In genomic region chr13:73532582-73532981, GRCh38 we compare ENCODE assay signal across 16 cellular contexts.
DNase-seq lines count a peak whose midpoint lies in the region; ATAC-seq and TF ChIP-seq lines count a peak whose summit lies in the region.
"Had no signal": no experiment of that assay in that cellular context is flagged by ENCODE, and none has a peak within 500 bp of the region (broad histone marks: within the 10 kb centered on the region; RNA-seq: fewer than 3 reads in every experiment).

No MANE protein-coding gene starts in this region.

- H4K20me1 ChIP-seq in GM23338 (replicated peaks; ENCODE audit: insufficient read depth) (no peaks in the 10 kb centered on the region), hepatocyte (ENCODE audit: insufficient read depth, poor library complexity, severe bottlenecking) (no peaks in the 10 kb centered on the region)

- no peaks in the 10 kb centered on the region for H3K9me3 ChIP-seq in hepatocyte (ENCODE audit: low read depth)
- no peaks in the 10 kb centered on the region for H3K9me3 ChIP-seq in gastrocnemius medialis
- H3K9me3 ChIP-seq in suprapubic skin = no peaks in the 10 kb centered on the region
- no peaks in the 10 kb centered on the region for H3K9me3 ChIP-seq in esophagus muscularis mucosa
- H3K9me3 ChIP-seq: Caco-2 had no signal

- H3K27me3 Mint-ChIP-seq in GM23338 (ENCODE audit: insufficient read depth, low read depth, poor library complexity) = peaks cover 1% of the 10 kb centered on the region
- H3K27me3 Mint-ChIP-seq in activated CD4-positive, alpha-beta memory T cell treated with anti-CD3 and anti-CD28 coated beads for 36 hours = no peaks in the 10 kb centered on the region

- H3K4me2 ChIP-seq in GM23338 (no peak overlapping the region), hepatocyte (no peak overlapping the region)

- no peak overlapping the region for H3K27ac Mint-ChIP-seq in GM23338
- H3K27ac Mint-ChIP-seq in activated CD4-positive, alpha-beta memory T cell treated with anti-CD3 and anti-CD28 coated beads for 36 hours = no peak overlapping the region
- H3K27ac Mint-ChIP-seq: CD4-positive, CD25-positive, alpha-beta regulatory T cell; CD8-positive, alpha-beta T cell had no signal

- no peak overlapping the region for H3K4me3 Mint-ChIP-seq in GM23338
- no peak overlapping the region for H3K4me3 Mint-ChIP-seq in activated CD4-positive, alpha-beta memory T cell treated with anti-CD3 and anti-CD28 coated beads for 36 hours
- H3K4me3 Mint-ChIP-seq: CD4-positive, CD25-positive, alpha-beta regulatory T cell; CD8-positive, alpha-beta T cell had no signal

- POLR2A ChIA-PET in activated CD4-positive, alpha-beta memory T cell treated with anti-CD3 and anti-CD28 coated beads for 36 hours (lab: Charles Lee) = no interaction called here

- H3K27me3 ChIP-seq in GM23338 (ENCODE audit: insufficient read depth) (no peaks in the 10 kb centered on the region), hepatocyte (no peaks in the 10 kb centered on the region), gastrocnemius medialis (no peaks in the 10 kb centered on the region), suprapubic skin (no peaks in the 10 kb centered on the region), esophagus muscularis mucosa (no peaks in the 10 kb centered on the region)

- intact Hi-C loops in gastrocnemius medialis (cut with DNase I; ENCODE audit: low total_unique reads) (loop anchor here (5.0 kb wide), 1 partner anchor 65 kb away; no protein-coding TSS in a partner anchor), esophagus muscularis mucosa (cut with DNase I) (no loop called here)
- intact Hi-C loops in activated CD4-positive, alpha-beta memory T cell treated with anti-CD3 and anti-CD28 coated beads for 36 hours (cut with micrococcal nuclease) = no loop called here

- H3K9me2 ChIP-seq in GM23338 (ENCODE audit: insufficient read depth) (0 out of 2 replicates have a peak, but pooled peaks cover 2% of the 10 kb centered on the region), hepatocyte (replicated peaks; ENCODE audit: insufficient read depth) (no peaks in the 10 kb centered on the region)

- CTCF ChIA-PET in activated CD4-positive, alpha-beta memory T cell treated with anti-CD3 and anti-CD28 coated beads for 36 hours (lab: Charles Lee) = no interaction called here

- in situ Hi-C loops in gastrocnemius medialis (cut with MboI; ENCODE audit: low sequenced_read_pairs in 4 of 4) = loop anchor here in 1 of 4 donors (5.0 kb wide), 1 partner anchor 65 kb away; no protein-coding TSS in a partner anchor

- H3K9me3 Mint-ChIP-seq in GM23338 = no peaks in the 10 kb centered on the region
- H3K9me3 Mint-ChIP-seq in activated CD4-positive, alpha-beta memory T cell treated with anti-CD3 and anti-CD28 coated beads for 36 hours = no peaks in the 10 kb centered on the region
- H3K9me3 Mint-ChIP-seq: CD8-positive, alpha-beta T cell had no signal

- TF ChIP-seq CTCF in GM23338 (conservative IDR thresholded peaks at IDR 0.05; ENCODE audit: low read depth in 2 of 2) (no peak), hepatocyte (IDR thresholded peaks at IDR 0.05; ENCODE audit: poor library complexity) (no peak), gastrocnemius medialis (IDR thresholded peaks at IDR 0.05 in 4 of 5, conservative IDR thresholded peaks at IDR 0.05 in 1 of 5) (no peak), suprapubic skin (IDR thresholded peaks at IDR 0.05) (no peak), esophagus muscularis mucosa (IDR thresholded peaks at IDR 0.05) (no peak)

- TF ChIP-seq EP300 in suprapubic skin (IDR thresholded peaks at IDR 0.05) = no peak
- TF ChIP-seq EP300 in esophagus muscularis mucosa (IDR thresholded peaks at IDR 0.05) = no peak

- ATAC-seq in GM23338 (no peak), gastrocnemius medialis (peak; percentile 66 to 68)
- no peak for ATAC-seq in activated CD4-positive, CD25-positive, alpha-beta regulatory T cell treated with anti-CD3 and anti-CD28 coated beads, Interleukin-2, amount 50 U/mL, for 24 hours
- ATAC-seq: CD8-positive, alpha-beta T cell had no signal

- H3K36me3 ChIP-seq in GM23338 (ENCODE audit: insufficient read depth) (no peaks in the 10 kb centered on the region), hepatocyte (replicated peaks; ENCODE audit: insufficient read depth, low read depth) (no peaks in the 10 kb centered on the region), gastrocnemius medialis (no peaks in the 10 kb centered on the region), suprapubic skin (no peaks in the 10 kb centered on the region), esophagus muscularis mucosa (no peaks in the 10 kb centered on the region)

- no peaks in the 10 kb centered on the region for H3K4me1 ChIP-seq in GM23338 (ENCODE audit: insufficient read depth)
- no peaks in the 10 kb centered on the region for H3K4me1 ChIP-seq in hepatocyte (ENCODE audit: insufficient read depth)
- H3K4me1 ChIP-seq in gastrocnemius medialis = peaks cover 19 to 30% of the 10 kb centered on the region in 2 donors
- H3K4me1 ChIP-seq in suprapubic skin = peaks cover 48% of the 10 kb centered on the region
- no peaks in the 10 kb centered on the region for H3K4me1 ChIP-seq in esophagus muscularis mucosa
- H3K4me1 ChIP-seq: Caco-2 had no signal

- no peak for TF ChIP-seq POLR2A in gastrocnemius medialis (IDR thresholded peaks at IDR 0.05)
- TF ChIP-seq POLR2A in suprapubic skin (IDR thresholded peaks at IDR 0.05) = no peak
- TF ChIP-seq POLR2A in esophagus muscularis mucosa (IDR thresholded peaks at IDR 0.05; ENCODE audit: low read depth) = no peak

- 84% methylated on average over 4 of the region's 4 CpGs for WGBS in hepatocyte (ENCODE audit: low lambda C conversion rate, missing lambda C conversion rate)
- WGBS in suprapubic skin = 71% methylated on average over 4 of the region's 4 CpGs
- WGBS in esophagus muscularis mucosa = 94% methylated on average over 4 of the region's 4 CpGs

- no peaks in the 10 kb centered on the region for H3F3A ChIP-seq in GM23338 (replicated peaks; ENCODE audit: low read depth)

- DNase-seq in GM23338 (ENCODE audit: low spot score) (no peak), hepatocyte (ENCODE audit: low spot score) (no peak), gastrocnemius medialis (no peak), suprapubic skin (ENCODE audit: low spot score in 2 of 2) (no peak), esophagus muscularis mucosa (ENCODE audit: extremely low spot score) (no peak)
- no peak for DNase-seq in activated CD4-positive, alpha-beta memory T cell treated with anti-CD3 and anti-CD28 coated beads for 36 hours
- DNase-seq: 8988T; Caco-2; CD4-positive, CD25-positive, alpha-beta regulatory T cell; CD8-positive, alpha-beta T cell; DMS153; DND-41; H7; HCEC 1CT had no signal

- H2AFZ ChIP-seq in GM23338 (peak overlapping the region; percentile 39; the same call in 1 of the 2 replicates), hepatocyte (no peak overlapping the region)

- H3K4me3 ChIP-seq in GM23338 = no peak overlapping the region
- no peak overlapping the region for H3K4me3 ChIP-seq in hepatocyte
- no peak overlapping the region for H3K4me3 ChIP-seq in gastrocnemius medialis
- H3K4me3 ChIP-seq in suprapubic skin = no peak overlapping the region
- H3K4me3 ChIP-seq in esophagus muscularis mucosa = no peak overlapping the region

- 0 out of 3 replicates have a peak, but pooled peaks cover 2% of the 10 kb centered on the region for H3K4me1 Mint-ChIP-seq in GM23338
- no peaks in the 10 kb centered on the region for H3K4me1 Mint-ChIP-seq in activated CD4-positive, alpha-beta memory T cell treated with anti-CD3 and anti-CD28 coated beads for 36 hours (ENCODE audit: low read depth)
- H3K4me1 Mint-ChIP-seq: CD4-positive, CD25-positive, alpha-beta regulatory T cell had no signal

- H3K36me3 Mint-ChIP-seq in GM23338 (ENCODE audit: low read depth) = no peaks in the 10 kb centered on the region
- H3K36me3 Mint-ChIP-seq in activated CD4-positive, alpha-beta memory T cell treated with anti-CD3 and anti-CD28 coated beads for 36 hours = no peaks in the 10 kb centered on the region
- H3K36me3 Mint-ChIP-seq: CD4-positive, CD25-positive, alpha-beta regulatory T cell; CD8-positive, alpha-beta T cell had no signal

- H3K27ac ChIP-seq in GM23338 (ENCODE audit: low read depth) = no peak overlapping the region
- peak overlapping the region; percentile 14 for H3K27ac ChIP-seq in hepatocyte
- peak overlapping the region; percentile 57 to 84 (median 81) for H3K27ac ChIP-seq in gastrocnemius medialis
- H3K27ac ChIP-seq in suprapubic skin = peak overlapping the region; percentile 85
- H3K27ac ChIP-seq in esophagus muscularis mucosa (replicated peaks in 1 of 4) = no peak overlapping the region
- H3K27ac ChIP-seq: C4-2B had no signal

- H3K79me2 ChIP-seq in GM23338 (replicated peaks; ENCODE audit: insufficient read depth) = no peaks in the 10 kb centered on the region
- no peaks in the 10 kb centered on the region for H3K79me2 ChIP-seq in hepatocyte

TF ChIP-seq in GM23338, 12 proteins besides CTCF, POLR2A, EP300 and RAD21:
- TF ChIP-seq NANOG (IDR thresholded peaks at IDR 0.05; ENCODE audit: borderline replicate concordance) (no peak), POLR2AphosphoS5 (IDR thresholded peaks at IDR 0.05; ENCODE audit: low read depth) (no peak)

Comparison
In these comparisons a context has a peak if more than half of its experiments do, and no peak if none do; other contexts are left out.
1. ATAC-seq: peak in gastrocnemius medialis (2 of 2); none in GM23338 (single experiment) and activated CD4-positive, CD25-positive, alpha-beta regulatory T cell treated with anti-CD3 and anti-CD28 coated beads, Interleukin-2, amount 50 U/mL, for 24 hours (0 of 2).
2. H3K27ac ChIP-seq: peak in hepatocyte (single experiment), gastrocnemius medialis (4 of 4) and suprapubic skin (single experiment); none in GM23338 (single experiment) and esophagus muscularis mucosa (0 of 4).